1 cellular context compared by ENCODE assay signal in genomic region chr17:34842235-34842634, GRCh38.
TF ChIP-seq lines count a peak whose summit lies in the region.

No MANE protein-coding gene starts in this region.

TF ChIP-seq in HEK293, 187 proteins besides CTCF, POLR2A, EP300 and RAD21 (continued from another document):
- TF ChIP-seq, protein P1, sequence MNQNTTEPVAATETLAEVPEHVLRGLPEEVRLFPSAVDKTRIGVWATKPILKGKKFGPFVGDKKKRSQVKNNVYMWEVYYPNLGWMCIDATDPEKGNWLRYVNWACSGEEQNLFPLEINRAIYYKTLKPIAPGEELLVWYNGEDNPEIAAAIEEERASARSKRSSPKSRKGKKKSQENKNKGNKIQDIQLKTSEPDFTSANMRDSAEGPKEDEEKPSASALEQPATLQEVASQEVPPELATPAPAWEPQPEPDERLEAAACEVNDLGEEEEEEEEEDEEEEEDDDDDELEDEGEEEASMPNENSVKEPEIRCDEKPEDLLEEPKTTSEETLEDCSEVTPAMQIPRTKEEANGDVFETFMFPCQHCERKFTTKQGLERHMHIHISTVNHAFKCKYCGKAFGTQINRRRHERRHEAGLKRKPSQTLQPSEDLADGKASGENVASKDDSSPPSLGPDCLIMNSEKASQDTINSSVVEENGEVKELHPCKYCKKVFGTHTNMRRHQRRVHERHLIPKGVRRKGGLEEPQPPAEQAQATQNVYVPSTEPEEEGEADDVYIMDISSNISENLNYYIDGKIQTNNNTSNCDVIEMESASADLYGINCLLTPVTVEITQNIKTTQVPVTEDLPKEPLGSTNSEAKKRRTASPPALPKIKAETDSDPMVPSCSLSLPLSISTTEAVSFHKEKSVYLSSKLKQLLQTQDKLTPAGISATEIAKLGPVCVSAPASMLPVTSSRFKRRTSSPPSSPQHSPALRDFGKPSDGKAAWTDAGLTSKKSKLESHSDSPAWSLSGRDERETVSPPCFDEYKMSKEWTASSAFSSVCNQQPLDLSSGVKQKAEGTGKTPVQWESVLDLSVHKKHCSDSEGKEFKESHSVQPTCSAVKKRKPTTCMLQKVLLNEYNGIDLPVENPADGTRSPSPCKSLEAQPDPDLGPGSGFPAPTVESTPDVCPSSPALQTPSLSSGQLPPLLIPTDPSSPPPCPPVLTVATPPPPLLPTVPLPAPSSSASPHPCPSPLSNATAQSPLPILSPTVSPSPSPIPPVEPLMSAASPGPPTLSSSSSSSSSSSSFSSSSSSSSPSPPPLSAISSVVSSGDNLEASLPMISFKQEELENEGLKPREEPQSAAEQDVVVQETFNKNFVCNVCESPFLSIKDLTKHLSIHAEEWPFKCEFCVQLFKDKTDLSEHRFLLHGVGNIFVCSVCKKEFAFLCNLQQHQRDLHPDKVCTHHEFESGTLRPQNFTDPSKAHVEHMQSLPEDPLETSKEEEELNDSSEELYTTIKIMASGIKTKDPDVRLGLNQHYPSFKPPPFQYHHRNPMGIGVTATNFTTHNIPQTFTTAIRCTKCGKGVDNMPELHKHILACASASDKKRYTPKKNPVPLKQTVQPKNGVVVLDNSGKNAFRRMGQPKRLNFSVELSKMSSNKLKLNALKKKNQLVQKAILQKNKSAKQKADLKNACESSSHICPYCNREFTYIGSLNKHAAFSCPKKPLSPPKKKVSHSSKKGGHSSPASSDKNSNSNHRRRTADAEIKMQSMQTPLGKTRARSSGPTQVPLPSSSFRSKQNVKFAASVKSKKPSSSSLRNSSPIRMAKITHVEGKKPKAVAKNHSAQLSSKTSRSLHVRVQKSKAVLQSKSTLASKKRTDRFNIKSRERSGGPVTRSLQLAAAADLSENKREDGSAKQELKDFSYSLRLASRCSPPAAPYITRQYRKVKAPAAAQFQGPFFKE (tag by site-specific recombination; IDR thresholded peaks at IDR 0.05; ENCODE audit: borderline replicate concordance): no peak
